In the genomic region with DNA sequence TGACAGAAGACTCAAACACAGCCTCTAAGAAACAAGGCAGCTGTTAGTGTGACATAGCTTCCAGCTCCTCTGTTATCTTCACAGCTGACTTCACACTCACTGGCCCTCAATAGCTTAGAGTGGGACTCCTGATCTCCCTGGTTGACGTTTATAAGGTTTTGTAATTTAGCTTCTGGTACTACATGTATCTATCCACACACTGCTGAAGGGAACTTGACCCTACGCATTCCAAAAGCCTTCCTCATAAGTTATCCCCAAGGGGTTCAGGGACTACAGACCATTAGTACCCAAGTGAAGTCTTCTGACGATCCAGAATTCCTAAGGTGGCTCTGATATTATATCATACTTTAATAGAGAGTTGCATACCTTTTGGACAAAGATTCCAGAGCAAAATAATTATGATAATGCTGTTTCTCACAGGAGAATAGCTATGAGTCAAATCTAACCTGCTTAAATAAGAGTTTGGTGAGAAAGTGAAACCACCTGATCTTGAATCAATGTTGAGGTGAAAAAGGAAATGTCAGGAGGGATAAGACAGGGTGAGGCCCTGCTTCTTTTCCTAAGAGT, we compare ENCODE assay signal across 9 cellular contexts. TPM values are rescaled to one million over a fixed set of nuclear protein-coding genes. Genes with fewer than 3 reads are reported as not detected.
A peak's percentile ranks its signal among the peaks of the same experiment; 100 is the strongest.
DNase-seq lines count a peak whose midpoint lies in the region; ATAC-seq and TF ChIP-seq lines count a peak whose summit lies in the region.
"Had no signal": no experiment of that assay in that cellular context is flagged by ENCODE, and none has a peak within 500 bp of the region (broad histone marks: within the 10 kb centered on the region; RNA-seq: fewer than 3 reads in every experiment).

No MANE protein-coding gene starts in this region.

- DNase-seq in GM04503 (ENCODE audit: low read depth) = peak; percentile 37
- DNase-seq in brain microvascular endothelial cell = peak; percentile 87
- no peak for DNase-seq in omental fat pad (ENCODE audit: low spot score)
- DNase-seq in KBM-7 = no peak
- no peak for DNase-seq in stimulated activated CD4-positive, alpha-beta T cell treated with anti-CD3 and anti-CD28 coated beads, Interleukin-1b, Interleukin-23, amount 100 ng/mL, for 48 hours
- DNase-seq in NCI-H187 treated with DMSO at 0.1 percent for 48 hours (lab: John Stamatoyannopoulos, UW) = no peak
- DNase-seq: mesendoderm had no signal

- H3K4me3 ChIP-seq in brain microvascular endothelial cell (ENCODE audit: low read depth, low read length) = no peak overlapping the region

- no peaks in the 10 kb centered on the region for H3K27me3 ChIP-seq in brain microvascular endothelial cell (replicated peaks)

- peak overlapping the region; percentile 63 for H3K27ac ChIP-seq in brain microvascular endothelial cell

- in situ Hi-C loops in brain microvascular endothelial cell (cut with HindIII; ENCODE audit: low pct_ligation_motif_present, low sequenced_read_pairs) (no loop called here), KBM-7 (cut with MboI; ENCODE audit: low pct_unique_long_range_greater_than_20kb, low sequenced_read_pairs) (loop anchor here (25.0 kb wide), 1 partner anchor 780 kb away; a partner anchor contains a TSS)

- H3K36me3 ChIP-seq in brain microvascular endothelial cell (replicated peaks) = no peaks in the 10 kb centered on the region

- ATAC-seq in HG03432 (IDR thresholded peaks at IDR 0.05; ENCODE audit: unreplicated experiment) (peak; percentile 51), omental fat pad (ENCODE audit: low FRiP score) (peak; percentile 92), HG02973 (IDR thresholded peaks at IDR 0.05; ENCODE audit: unreplicated experiment) (no peak)

- TF ChIP-seq CTCF in brain microvascular endothelial cell (IDR thresholded peaks at IDR 0.05; ENCODE audit: low read depth, low read length, missing control alignments) (no peak), omental fat pad (IDR thresholded peaks at IDR 0.05) (no peak)

RNA-seq across cellular contexts. Expression of a gene that starts 14.5 kb away (rescaled TPM):
- total RNA-seq in omental fat pad = 10 to 100 TPM; 28.7 to 72.7 (median 42.2) TPM

RNA-seq across cellular contexts. Expression of a gene that starts 14.6 kb away (rescaled TPM):
- total RNA-seq in omental fat pad = 10 to 100 TPM; 11.5 to 28.1 (median 16.0) TPM

RNA-seq across cellular contexts. Expression of a gene that starts 16.3 kb away (rescaled TPM):
- total RNA-seq in omental fat pad = not detected

Comparison
In these comparisons a context has a peak if more than half of its experiments do, and no peak if none do; other contexts are left out.
1. DNase-seq: peak in GM04503 (single experiment) and brain microvascular endothelial cell (single experiment); none in omental fat pad (single experiment), KBM-7 (single experiment), stimulated activated CD4-positive, alpha-beta T cell treated with anti-CD3 and anti-CD28 coated beads, Interleukin-1b, Interleukin-23, amount 100 ng/mL, for 48 hours (single experiment) and NCI-H187 treated with DMSO at 0.1 percent for 48 hours (single experiment).